ENCODE assay signal across 9 cellular contexts in genomic region chr1:43947890-43948437, GRCh38. TPM values are rescaled to one million over a fixed set of nuclear protein-coding genes. Genes with fewer than 3 reads are reported as not detected.
DNase-seq lines count a peak whose midpoint lies in the region; ATAC-seq and TF ChIP-seq lines count a peak whose summit lies in the region.
"Had no signal": no experiment of that assay in that cellular context is flagged by ENCODE, and none has a peak within 500 bp of the region (broad histone marks: within the 10 kb centered on the region; RNA-seq: fewer than 3 reads in every experiment).

No MANE protein-coding gene starts in this region.

- DNase-seq in NCI-H446 (lab: John Stamatoyannopoulos, UW) (peak; percentile 22 to 48), NCI-H446 treated with DMSO at 0.1 percent for 48 hours (lab: John Stamatoyannopoulos, UW) (no peak), GM10248 (ENCODE audit: extremely low spot score) (no peak)
- DNase-seq in activated CD4-positive, alpha-beta memory T cell treated with anti-CD3 and anti-CD28 coated beads for 36 hours = no peak
- DNase-seq in stimulated activated naive CD8-positive, alpha-beta T cell treated with anti-CD3 and anti-CD28 coated beads, Interleukin-15, amount 100 ng/mL, for 72 hours = no peak

- H3K36me3 ChIP-seq in iPS-18a (ENCODE audit: control insufficient read depth, low read depth, low read length) = no peaks in the 10 kb centered on the region

- H3K27ac Mint-ChIP-seq in activated CD4-positive, alpha-beta memory T cell treated with anti-CD3 and anti-CD28 coated beads for 36 hours = no peak overlapping the region
- peak overlapping the region; percentile 91 to 92 for H3K27ac Mint-ChIP-seq in stimulated activated naive CD8-positive, alpha-beta T cell treated with anti-CD3 and anti-CD28 coated beads, Interleukin-15, amount 100 ng/mL, for 72 hours

- H3K4me1 ChIP-seq in iPS-18a (ENCODE audit: control insufficient read depth, low read depth, low read length) = peaks cover 9% of the 10 kb centered on the region

- no peak overlapping the region for H3K27ac ChIP-seq in iPS-18a (ENCODE audit: low read length)

- no peak for ATAC-seq in stimulated activated naive CD8-positive, alpha-beta T cell treated with anti-CD3 and anti-CD28 coated beads, Interleukin-15, amount 100 ng/mL, for 72 hours
- ATAC-seq in HG03469 (IDR thresholded peaks at IDR 0.05; ENCODE audit: unreplicated experiment) = no peak
- ATAC-seq in GM21576 (IDR thresholded peaks at IDR 0.05; ENCODE audit: unreplicated experiment) = no peak

- no peak overlapping the region for H3K9ac ChIP-seq in iPS-18a (ENCODE audit: low read length)

- H3K9me3 ChIP-seq in iPS-18a (ENCODE audit: control insufficient read depth, low read depth, low read length) = no peaks in the 10 kb centered on the region

- H3K9me3 Mint-ChIP-seq in activated CD4-positive, alpha-beta memory T cell treated with anti-CD3 and anti-CD28 coated beads for 36 hours = no peaks in the 10 kb centered on the region
- no peaks in the 10 kb centered on the region for H3K9me3 Mint-ChIP-seq in stimulated activated naive CD8-positive, alpha-beta T cell treated with anti-CD3 and anti-CD28 coated beads, Interleukin-15, amount 100 ng/mL, for 72 hours

- POLR2A ChIA-PET in activated CD4-positive, alpha-beta memory T cell treated with anti-CD3 and anti-CD28 coated beads for 36 hours (lab: Charles Lee) = interaction anchor here (0.9 to 2.3 kb wide), 4 partner anchors 13 to 1102 kb away, joined by 3 to 11 read pairs (median 5); partner anchors contain the start of genes ATP6V0B and ZNF691
- POLR2A ChIA-PET in GM10248 (lab: Yijun Ruan, JAX) = interaction anchor here (1.6 kb wide), 1 partner anchor 298 kb away, joined by 3 read pairs; the partner anchor contains the start of gene KDM4A

- H3K36me3 Mint-ChIP-seq in activated CD4-positive, alpha-beta memory T cell treated with anti-CD3 and anti-CD28 coated beads for 36 hours = peaks cover 6% of the 10 kb centered on the region

- peaks cover 44% of the 10 kb centered on the region for H3K4me1 Mint-ChIP-seq in activated CD4-positive, alpha-beta memory T cell treated with anti-CD3 and anti-CD28 coated beads for 36 hours (ENCODE audit: low read depth)
- H3K4me1 Mint-ChIP-seq in stimulated activated naive CD8-positive, alpha-beta T cell treated with anti-CD3 and anti-CD28 coated beads, Interleukin-15, amount 100 ng/mL, for 72 hours = peaks cover 59% of the 10 kb centered on the region

- peak overlapping the region; percentile 88 for H3K4me3 Mint-ChIP-seq in activated CD4-positive, alpha-beta memory T cell treated with anti-CD3 and anti-CD28 coated beads for 36 hours
- peak overlapping the region; percentile 91 to 98 for H3K4me3 Mint-ChIP-seq in stimulated activated naive CD8-positive, alpha-beta T cell treated with anti-CD3 and anti-CD28 coated beads, Interleukin-15, amount 100 ng/mL, for 72 hours

- H3K27me3 ChIP-seq in iPS-18a (ENCODE audit: control insufficient read depth, insufficient read depth, low read length) = no peaks in the 10 kb centered on the region

- peak overlapping the region; percentile 76 for H3K4me3 ChIP-seq in iPS-18a (ENCODE audit: low read length)

- H3K27me3 Mint-ChIP-seq in activated CD4-positive, alpha-beta memory T cell treated with anti-CD3 and anti-CD28 coated beads for 36 hours = no peaks in the 10 kb centered on the region
- H3K27me3 Mint-ChIP-seq in stimulated activated naive CD8-positive, alpha-beta T cell treated with anti-CD3 and anti-CD28 coated beads, Interleukin-15, amount 100 ng/mL, for 72 hours = no peaks in the 10 kb centered on the region

- no peak for TF ChIP-seq CTCF in GM10248 (IDR thresholded peaks at IDR 0.05; ENCODE audit: control extremely low read depth, extremely low read depth, low read depth, missing control alignments)

- intact Hi-C loops in activated CD4-positive, alpha-beta memory T cell treated with anti-CD3 and anti-CD28 coated beads for 36 hours (cut with micrococcal nuclease) = loop anchor here (5.0 kb wide), 1 partner anchor 421 kb away; no protein-coding TSS in a partner anchor

- CTCF ChIA-PET in activated CD4-positive, alpha-beta memory T cell treated with anti-CD3 and anti-CD28 coated beads for 36 hours (lab: Charles Lee) = interaction anchor here (3.2 to 5.8 kb wide), 2 partner anchors 14 to 184 kb away, joined by 18 to 122 read pairs; partner anchors contain the start of gene ARTN
- CTCF ChIA-PET in GM10248 (lab: Yijun Ruan, JAX) = interaction anchor here (0.9 to 10.1 kb wide), 5 partner anchors 13 to 188 kb away, joined by 3 to 191 read pairs (median 5); partner anchors contain the start of gene ARTN

RNA-seq across cellular contexts. Expression of gene IPO13, which starts 1.2 kb away (rescaled TPM):
- 10 to 100 TPM; 13.3 TPM for total RNA-seq in activated CD4-positive, alpha-beta memory T cell treated with anti-CD3 and anti-CD28 coated beads for 36 hours

RNA-seq across cellular contexts. Expression of gene ARTN, which starts 14.4 kb away (rescaled TPM):
- total RNA-seq in activated CD4-positive, alpha-beta memory T cell treated with anti-CD3 and anti-CD28 coated beads for 36 hours = not detected
- total RNA-seq: dermis microvascular lymphatic vessel endothelial cell had no signal

RNA-seq across cellular contexts. Expression of gene DPH2, which starts 21.8 kb away (rescaled TPM):
- 10 to 100 TPM; 24.8 to 26.9 TPM for total RNA-seq in activated CD4-positive, alpha-beta memory T cell treated with anti-CD3 and anti-CD28 coated beads for 36 hours

RNA-seq across cellular contexts. Expression of gene ATP6V0B, which starts 26.8 kb away (rescaled TPM):
- total RNA-seq in activated CD4-positive, alpha-beta memory T cell treated with anti-CD3 and anti-CD28 coated beads for 36 hours = 10 to 100 TPM; 84.8 to 85.1 TPM

RNA-seq across cellular contexts. Expression of gene B4GALT2, which starts 31.0 kb away (rescaled TPM):
- 10 to 100 TPM; 26.1 TPM for total RNA-seq in activated CD4-positive, alpha-beta memory T cell treated with anti-CD3 and anti-CD28 coated beads for 36 hours

Comparison
In these comparisons a context has a peak if more than half of its experiments do, and no peak if none do; other contexts are left out.
1. DNase-seq: peak in NCI-H446 (2 of 2); none in NCI-H446 treated with DMSO at 0.1 percent for 48 hours (single experiment), activated CD4-positive, alpha-beta memory T cell treated with anti-CD3 and anti-CD28 coated beads for 36 hours (single experiment), stimulated activated naive CD8-positive, alpha-beta T cell treated with anti-CD3 and anti-CD28 coated beads, Interleukin-15, amount 100 ng/mL, for 72 hours (0 of 2) and GM10248 (single experiment).